ENCODE assay signal across 8 cellular contexts in the genomic region with DNA sequence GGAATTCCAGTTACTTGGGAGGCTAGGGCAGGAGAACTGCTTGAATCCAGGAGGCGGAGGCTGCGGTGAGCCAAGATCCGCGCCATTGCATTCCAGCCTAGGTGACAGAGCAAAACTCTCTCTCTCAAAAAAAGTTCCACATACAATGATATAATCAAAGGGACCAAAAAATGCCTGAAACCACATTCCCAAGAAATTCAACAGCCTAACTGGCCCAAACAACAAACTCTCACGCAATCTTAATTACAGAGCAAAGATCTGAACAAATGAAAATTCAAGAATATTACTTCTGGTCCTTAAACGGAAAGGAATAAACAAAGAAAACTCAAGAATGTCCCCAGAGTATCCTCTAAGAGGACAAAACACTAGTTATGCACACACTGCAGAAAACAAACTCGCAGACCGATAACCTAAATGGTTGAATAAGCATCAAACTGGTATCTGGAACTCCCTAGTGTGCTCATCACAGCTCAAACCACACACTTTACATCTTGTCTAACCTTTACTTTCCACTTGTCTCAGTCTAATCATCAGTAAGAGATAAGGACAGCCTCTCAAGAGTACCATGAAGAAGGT. TPM values are rescaled to one million over a fixed set of nuclear protein-coding genes. Genes with fewer than 3 reads are reported as not detected.
A peak's percentile ranks its signal among the peaks of the same experiment; 100 is the strongest.
DNase-seq lines count a peak whose midpoint lies in the region; ATAC-seq, FAIRE-seq and TF ChIP-seq lines count a peak whose summit lies in the region.

No MANE protein-coding gene starts in this region.

- peaks cover 3% of the 10 kb centered on the region for H3K27me3 Mint-ChIP-seq in activated T-helper 1 cell treated with anti-CD3 and anti-CD28 coated beads, Interleukin-12 subunit alpha, Interleukin-12 subunit beta, Interleukin-2, Interleukin-4 antibody, amounts not matched to agents 30 ng/mL and 10 ng/mL and 1 ng/mL, durations not matched to agents 14 hours and 24 hours and 36 hours (ENCODE audit: insufficient read depth)

- ATAC-seq in A549 (no peak), GM19328 (IDR thresholded peaks at IDR 0.05; ENCODE audit: unreplicated experiment) (peak; percentile 40), foreskin keratinocyte (no peak), GM21390 (IDR thresholded peaks at IDR 0.05; ENCODE audit: unreplicated experiment) (no peak)

- H3K9me3 ChIP-seq in A549, result no peaks in the 10 kb centered on the region

- intact Hi-C loops in activated T-helper 1 cell treated with anti-CD3 and anti-CD28 coated beads, Interleukin-12 subunit alpha, Interleukin-12 subunit beta, Interleukin-2, Interleukin-4 antibody, amounts not matched to agents 30 ng/mL and 10 ng/mL and 1 ng/mL, durations not matched to agents 14 hours and 24 hours and 36 hours (cut with micrococcal nuclease), result loop anchor here (5.0 to 10.0 kb wide), 4 partner anchors 112 to 902 kb away; partner anchors contain the start of genes BTRC, NFKB2 and SLF2

- H3K27me3 ChIP-seq in foreskin keratinocyte, result no peaks in the 10 kb centered on the region

- no peak for TF ChIP-seq RAD21 in A549 (conservative IDR thresholded peaks at IDR 0.05 in 1 of 2, IDR thresholded peaks at IDR 0.05 in 1 of 2)

- CTCF ChIA-PET in A549 (lab: Yijun Ruan, JAX), result interaction anchor here (0.6 to 2.9 kb wide), 3 partner anchors 23 to 34 kb away, joined by 3 to 10 read pairs (median 5); no protein-coding TSS in a partner anchor

- peak overlapping the region; percentile 96; the same call in 1 of the 3 replicates for H3K4me3 ChIP-seq in A549

- no peak for TF ChIP-seq EP300 in A549 (IDR thresholded peaks at IDR 0.05)

- WGBS in A549 (ENCODE audit: missing lambda C conversion rate), result 84% methylated on average over 8 of the region's 8 CpGs

- H3K36me3 Mint-ChIP-seq in activated T-helper 1 cell treated with anti-CD3 and anti-CD28 coated beads, Interleukin-12 subunit alpha, Interleukin-12 subunit beta, Interleukin-2, Interleukin-4 antibody, amounts not matched to agents 30 ng/mL and 10 ng/mL and 1 ng/mL, durations not matched to agents 14 hours and 24 hours and 36 hours (ENCODE audit: low read depth), result peaks cover 41% of the 10 kb centered on the region

- H3K4me2 ChIP-seq in A549, result peak overlapping the region; percentile 89

- no peak for TF ChIP-seq POLR2A in A549 (IDR thresholded peaks at IDR 0.05; ENCODE audit: low read length)

- POLR2A ChIA-PET in A549 (lab: Yijun Ruan, JAX), result no interaction called here

- no peak for DNase-seq in A549 (ENCODE audit: low read depth in 1 of 2, low spot score in 1 of 2)
- no peak for DNase-seq in activated T-helper 1 cell treated with anti-CD3 and anti-CD28 coated beads, Interleukin-12 subunit alpha, Interleukin-12 subunit beta, Interleukin-2, Interleukin-4 antibody, amounts not matched to agents 30 ng/mL and 10 ng/mL and 1 ng/mL, durations not matched to agents 14 hours and 24 hours and 36 hours (ENCODE audit: low spot score)
- DNase-seq in kidney tubule cell (ENCODE audit: low spot score), result peak; percentile 48
- no peak for DNase-seq in foreskin keratinocyte
- DNase-seq in activated CD4-positive, CD25-positive, alpha-beta regulatory T cell (lab: John Stamatoyannopoulos, UW), result no peak
- no peak for DNase-seq in D721Med (ENCODE audit: insufficient read length, low spot score)

- no peak for TF ChIP-seq CTCF in A549 (IDR thresholded peaks at IDR 0.05)
- no peak for TF ChIP-seq CTCF in foreskin keratinocyte (conservative IDR thresholded peaks at IDR 0.05)
- TF ChIP-seq CTCF in D721Med (IDR thresholded peaks at IDR 0.05; ENCODE audit: insufficient read depth, missing control alignments), result no peak

- peaks cover 29% of the 10 kb centered on the region for H3K4me1 ChIP-seq in A549
- peaks cover 5% of the 10 kb centered on the region for H3K4me1 ChIP-seq in foreskin keratinocyte

- H3K9me3 Mint-ChIP-seq in activated T-helper 1 cell treated with anti-CD3 and anti-CD28 coated beads, Interleukin-12 subunit alpha, Interleukin-12 subunit beta, Interleukin-2, Interleukin-4 antibody, amounts not matched to agents 30 ng/mL and 10 ng/mL and 1 ng/mL, durations not matched to agents 14 hours and 24 hours and 36 hours, result no peaks in the 10 kb centered on the region

- FAIRE-seq in A549 (lab: Jason Lieb, UNC), result no peak
- FAIRE-seq in D721Med (lab: Jason Lieb, UNC), result no peak

- no peak overlapping the region for H3K27ac ChIP-seq in A549
- H3K27ac ChIP-seq in foreskin keratinocyte, result no peak overlapping the region

- H3K27ac Mint-ChIP-seq in activated T-helper 1 cell treated with anti-CD3 and anti-CD28 coated beads, Interleukin-12 subunit alpha, Interleukin-12 subunit beta, Interleukin-2, Interleukin-4 antibody, amounts not matched to agents 30 ng/mL and 10 ng/mL and 1 ng/mL, durations not matched to agents 14 hours and 24 hours and 36 hours, result peak overlapping the region; percentile 91

- H3K4me3 Mint-ChIP-seq in activated T-helper 1 cell treated with anti-CD3 and anti-CD28 coated beads, Interleukin-12 subunit alpha, Interleukin-12 subunit beta, Interleukin-2, Interleukin-4 antibody, amounts not matched to agents 30 ng/mL and 10 ng/mL and 1 ng/mL, durations not matched to agents 14 hours and 24 hours and 36 hours, result peak overlapping the region; percentile 100

- peaks cover 56% of the 10 kb centered on the region for H3K4me1 Mint-ChIP-seq in activated T-helper 1 cell treated with anti-CD3 and anti-CD28 coated beads, Interleukin-12 subunit alpha, Interleukin-12 subunit beta, Interleukin-2, Interleukin-4 antibody, amounts not matched to agents 30 ng/mL and 10 ng/mL and 1 ng/mL, durations not matched to agents 14 hours and 24 hours and 36 hours (ENCODE audit: low read depth)

TF ChIP-seq in A549, 52 proteins besides CTCF, POLR2A, EP300 and RAD21:
- TF ChIP-seq MAZ (IDR thresholded peaks at IDR 0.05; ENCODE audit: borderline replicate concordance, low read depth, low read length) (no peak), FOSL2 (IDR thresholded peaks at IDR 0.05) (no peak), FOSL2 (CRISPR knock-in tag; IDR thresholded peaks at IDR 0.05) (no peak), ESRRA (IDR thresholded peaks at IDR 0.05; ENCODE audit: borderline replicate concordance, low read length) (no peak), FOXS1 (CRISPR knock-in tag; IDR thresholded peaks at IDR 0.05) (no peak), ZFP36 (IDR thresholded peaks at IDR 0.05; ENCODE audit: borderline replicate concordance, partially characterized antibody) (no peak), RARB (CRISPR knock-in tag; IDR thresholded peaks at IDR 0.05) (no peak), ZNF302 (CRISPR knock-in tag; IDR thresholded peaks at IDR 0.05) (no peak)

RNA-seq across cellular contexts. Expression of gene OGA, which starts 3.7 kb away (rescaled TPM):
- polyA plus RNA-seq in A549 (2011; rRNA removed), result 79.1 and 84.5 TPM in 2 replicates
- polyA plus RNA-seq in A549 (2012; cell fraction: cytosol; rRNA removed), result 13.2 and 13.9 TPM in 2 replicates
- polyA plus RNA-seq in A549 (2012; cell fraction: nucleus; rRNA removed), result 21.1 and 34.5 TPM in 2 replicates
- 40.3 to 50.7 TPM (median 46.5 TPM) in 3 replicates for polyA plus RNA-seq in A549 (2017; fragmentation: RNase III; extraction: RNeasy Plus Mini Kit Qiagen cat#74134 plus additional on column Dnase treatment)
- polyA minus RNA-seq in A549 (2011; rRNA and poly(A)+ RNA removed), result 22.5 and 23.8 TPM in 2 replicates
- total RNA-seq in activated T-helper 1 cell treated with anti-CD3 and anti-CD28 coated beads, Interleukin-12 subunit alpha, Interleukin-12 subunit beta, Interleukin-2, Interleukin-4 antibody, amounts not matched to agents 30 ng/mL and 10 ng/mL and 1 ng/mL, durations not matched to agents 14 hours and 24 hours and 36 hours, result 113 and 117 TPM in 2 replicates
- total RNA-seq in foreskin keratinocyte, result 56.9 and 70.1 TPM in 2 replicates
- 18.7 and 20.3 TPM in 2 replicates for polyA plus RNA-seq in foreskin keratinocyte

RNA-seq across cellular contexts. Expression of gene KCNIP2, which starts 29.0 kb away (rescaled TPM):
- polyA plus RNA-seq in A549 (2011; rRNA removed) (0.88 and 1.3 TPM in 2 replicates), A549 (2017; fragmentation: RNase III; extraction: RNeasy Plus Mini Kit Qiagen cat#74134 plus additional on column Dnase treatment) (1.1 to 1.7 TPM (median 1.3 TPM) in 3 replicates), foreskin keratinocyte (0.37 and 0.45 TPM in 2 replicates)
- 0.35 and 0.46 TPM in 2 replicates for polyA plus RNA-seq in A549 (2012; cell fraction: cytosol; rRNA removed)
- polyA plus RNA-seq in A549 (2012; cell fraction: nucleus; rRNA removed), result 2.2 and 3.2 TPM in 2 replicates
- polyA minus RNA-seq in A549 (2011; rRNA and poly(A)+ RNA removed), result 1.6 and 3.1 TPM in 2 replicates
- total RNA-seq in activated T-helper 1 cell treated with anti-CD3 and anti-CD28 coated beads, Interleukin-12 subunit alpha, Interleukin-12 subunit beta, Interleukin-2, Interleukin-4 antibody, amounts not matched to agents 30 ng/mL and 10 ng/mL and 1 ng/mL, durations not matched to agents 14 hours and 24 hours and 36 hours, result 1.4 and 2.5 TPM in 2 replicates
- total RNA-seq in foreskin keratinocyte, result 0.42 and 0.44 TPM in 2 replicates

RNA-seq across cellular contexts. Expression of gene NPM3, which starts 31.3 kb away (rescaled TPM):
- polyA plus RNA-seq in A549 (2011; rRNA removed), result 41.5 and 45.0 TPM in 2 replicates
- 160 and 182 TPM in 2 replicates for polyA plus RNA-seq in A549 (2012; cell fraction: cytosol; rRNA removed)
- 131 and 168 TPM in 2 replicates for polyA plus RNA-seq in A549 (2012; cell fraction: nucleus; rRNA removed)
- polyA plus RNA-seq in A549 (2017; fragmentation: RNase III; extraction: RNeasy Plus Mini Kit Qiagen cat#74134 plus additional on column Dnase treatment), result 96.3 to 101 TPM (median 99.1 TPM) in 3 replicates
- 55.0 and 61.2 TPM in 2 replicates for polyA minus RNA-seq in A549 (2011; rRNA and poly(A)+ RNA removed)
- 149 and 151 TPM in 2 replicates for total RNA-seq in activated T-helper 1 cell treated with anti-CD3 and anti-CD28 coated beads, Interleukin-12 subunit alpha, Interleukin-12 subunit beta, Interleukin-2, Interleukin-4 antibody, amounts not matched to agents 30 ng/mL and 10 ng/mL and 1 ng/mL, durations not matched to agents 14 hours and 24 hours and 36 hours
- total RNA-seq in foreskin keratinocyte, result 126 and 136 TPM in 2 replicates
- 185 and 194 TPM in 2 replicates for polyA plus RNA-seq in foreskin keratinocyte

RNA-seq across cellular contexts. Expression of gene FGF8, which starts 38.6 kb away (rescaled TPM):
- 0.12 TPM in 1 of 2 replicates, not detected in the other for polyA plus RNA-seq in A549 (2011; rRNA removed)
- polyA plus RNA-seq in A549 (2012; cell fraction: cytosol; rRNA removed), result 0.08 and 0.16 TPM in 2 replicates
- polyA plus RNA-seq in A549 (2012; cell fraction: nucleus; rRNA removed), result 0.67 and 0.77 TPM in 2 replicates
- polyA plus RNA-seq in A549 (2017; fragmentation: RNase III; extraction: RNeasy Plus Mini Kit Qiagen cat#74134 plus additional on column Dnase treatment), result not detected in 3 replicates
- not detected in 2 replicates for polyA minus RNA-seq in A549 (2011; rRNA and poly(A)+ RNA removed)
- total RNA-seq in activated T-helper 1 cell treated with anti-CD3 and anti-CD28 coated beads, Interleukin-12 subunit alpha, Interleukin-12 subunit beta, Interleukin-2, Interleukin-4 antibody, amounts not matched to agents 30 ng/mL and 10 ng/mL and 1 ng/mL, durations not matched to agents 14 hours and 24 hours and 36 hours, result not detected in 2 replicates
- not detected in 2 replicates for total RNA-seq in foreskin keratinocyte
- not detected in 2 replicates for polyA plus RNA-seq in foreskin keratinocyte
